Comparison of ENCODE assay signal across 16 cellular contexts in genomic region chr11:69854719-69855118, GRCh38. TPM values are rescaled to one million over a fixed set of nuclear protein-coding genes. Genes with fewer than 3 reads are reported as not detected.
DNase-seq lines count a peak whose midpoint lies in the region; ATAC-seq, FAIRE-seq and TF ChIP-seq lines count a peak whose summit lies in the region.
"Had no signal": no experiment of that assay in that cellular context is flagged by ENCODE, and none has a peak within 500 bp of the region (broad histone marks: within the 10 kb centered on the region; RNA-seq: fewer than 3 reads in every experiment).

No MANE protein-coding gene starts in this region.

- no peaks in the 10 kb centered on the region for H3K27me3 ChIP-seq in PC-9 (ENCODE audit: insufficient read depth, low read depth)
- H3K27me3 ChIP-seq in trophoblast cell (ENCODE audit: insufficient read depth, low read length), result no peaks in the 10 kb centered on the region
- H3K27me3 ChIP-seq in effector memory CD4-positive, alpha-beta T cell (replicated peaks; ENCODE audit: control insufficient read depth, insufficient read depth, low read length, poor library complexity, severe bottlenecking), result peaks cover 7% of the 10 kb centered on the region

- H4K12ac ChIP-seq in trophoblast cell (ENCODE audit: low read depth, low read length), result no peak overlapping the region

- no peak overlapping the region for H4K8ac ChIP-seq in trophoblast cell (ENCODE audit: low read depth, low read length)

- H2BK120ac ChIP-seq in trophoblast cell (ENCODE audit: insufficient read depth, low read length, poor library complexity), result no peak overlapping the region

- H3K9me3 ChIP-seq in PC-9 (ENCODE audit: insufficient read depth, low read depth) (peaks cover 9% of the 10 kb centered on the region), trophoblast cell (ENCODE audit: insufficient read depth, low read depth, low read length) (peaks cover 3% of the 10 kb centered on the region)
- no peaks in the 10 kb centered on the region for H3K9me3 ChIP-seq in effector memory CD4-positive, alpha-beta T cell (ENCODE audit: control insufficient read depth, low read length)

- no TSS peak for BruUV-seq in PC-9 (replicated peaks; lab: Mats Ljungman, UMichigan)

- TF ChIP-seq CTCF in PC-9 (conservative IDR thresholded peaks at IDR 0.05) (no peak), epithelial cell of esophagus (IDR thresholded peaks at IDR 0.05; ENCODE audit: insufficient read depth, low read depth, low read length, missing control alignments) (no peak)

- TF ChIP-seq POLR2A in H54 (IDR thresholded peaks at IDR 0.05; ENCODE audit: low read depth, low read length), result no peak

- no peak for FAIRE-seq in H54 (lab: Jason Lieb, UNC)
- FAIRE-seq: G401.6 had no signal

- DNase-seq in H54 (ENCODE audit: insufficient read length, low spot score) (peak; percentile 35), PC-9 (peak; percentile 60 to 94), epithelial cell of esophagus (ENCODE audit: low read depth) (peak; percentile 78), trophoblast cell (peak; percentile 32 to 68), GF-D8 (lab: John Stamatoyannopoulos, UW) (no peak)
- no peak for DNase-seq in effector memory CD4-positive, alpha-beta T cell
- DNase-seq: activated gamma-delta T cell treated with Interleukin-2 at 50 U/mL for 16 hours; CD4-positive, alpha-beta T cell; endodermal cell; naive B cell; NCI-H1105 treated with DMSO at 0.1 percent for 48 hours; stimulated activated CD4-positive, alpha-beta T cell treated with anti-CD3 and anti-CD28 coated beads, Interleukin-1b, Interleukin-23, amount 100 ng/mL, for 48 hours had no signal

- H3K4me3 ChIP-seq in PC-9, result no peak overlapping the region
- no peak overlapping the region for H3K4me3 ChIP-seq in epithelial cell of esophagus (ENCODE audit: low read length)
- H3K4me3 ChIP-seq in trophoblast cell (ENCODE audit: low read depth, low read length), result no peak overlapping the region
- H3K4me3 ChIP-seq in effector memory CD4-positive, alpha-beta T cell (ENCODE audit: insufficient read depth, low read depth, low read length, poor library complexity, severe bottlenecking), result no peak overlapping the region

- H3K36me3 ChIP-seq in PC-9 (ENCODE audit: low read depth) (peaks cover 3% of the 10 kb centered on the region; the same call in 1 of the 2 replicates), trophoblast cell (ENCODE audit: control insufficient read depth in 1 of 2, insufficient read depth in 2 of 2, low read length in 2 of 2) (no peaks in the 10 kb centered on the region)
- H3K36me3 ChIP-seq in effector memory CD4-positive, alpha-beta T cell (ENCODE audit: control insufficient read depth, insufficient read depth, low read length), result no peaks in the 10 kb centered on the region

- ATAC-seq in HG03045 (IDR thresholded peaks at IDR 0.05; ENCODE audit: unreplicated experiment), result no peak

- H3K9ac ChIP-seq in trophoblast cell (ENCODE audit: low read length), result no peak overlapping the region

- no peaks in the 10 kb centered on the region for H3K79me2 ChIP-seq in PC-9 (ENCODE audit: low read depth)
- H3K79me2 ChIP-seq in trophoblast cell (ENCODE audit: control insufficient read depth, insufficient read depth, low read length, poor library complexity), result no peaks in the 10 kb centered on the region

- no CpG with 5 or more reads among the region's 2 CpGs for WGBS in trophoblast cell (ENCODE audit: extremely low coverage, insufficient coverage, insufficient read length)

- H3F3A ChIP-seq in PC-9 (ENCODE audit: insufficient read depth, low read depth), result peaks cover 19% of the 10 kb centered on the region

- H4K20me1 ChIP-seq in PC-9 (ENCODE audit: insufficient read depth), result no peaks in the 10 kb centered on the region

- H3K4me2 ChIP-seq in PC-9, result peak overlapping the region; percentile 24
- no peak overlapping the region for H3K4me2 ChIP-seq in trophoblast cell (ENCODE audit: low read length)

- CTCF ChIA-PET in PC-9 (lab: Charles Lee), result no interaction called here

- H2AFZ ChIP-seq in PC-9, result peak overlapping the region; percentile 35; the same call in 1 of the 2 replicates
- no peak overlapping the region for H2AFZ ChIP-seq in trophoblast cell (ENCODE audit: insufficient read depth, low read length, poor library complexity)

- H3K4me1 ChIP-seq in PC-9 (replicated peaks; ENCODE audit: insufficient read depth), result peaks cover 17% of the 10 kb centered on the region
- H3K4me1 ChIP-seq in trophoblast cell (ENCODE audit: control insufficient read depth in 1 of 2, insufficient read depth in 2 of 2, low read length in 2 of 2), result no peaks in the 10 kb centered on the region
- no peaks in the 10 kb centered on the region for H3K4me1 ChIP-seq in effector memory CD4-positive, alpha-beta T cell (ENCODE audit: control insufficient read depth, insufficient read depth, low read length, poor library complexity, severe bottlenecking)

- no peak overlapping the region for H4K91ac ChIP-seq in trophoblast cell (ENCODE audit: low read depth, low read length)

- peak overlapping the region; percentile 72 for H3K27ac ChIP-seq in PC-9
- no peak overlapping the region for H3K27ac ChIP-seq in trophoblast cell (ENCODE audit: low read depth, low read length)
- H3K27ac ChIP-seq in effector memory CD4-positive, alpha-beta T cell (ENCODE audit: insufficient read depth, low read length, poor library complexity, severe bottlenecking), result no peak overlapping the region
- H3K27ac ChIP-seq: VCaP had no signal

- H3K18ac ChIP-seq in trophoblast cell (ENCODE audit: low read length), result no peak overlapping the region

- no peak overlapping the region for H2AK5ac ChIP-seq in trophoblast cell (ENCODE audit: low read length)

- no peak overlapping the region for H3K23ac ChIP-seq in trophoblast cell (ENCODE audit: low read length)

- no peak overlapping the region for H3K4ac ChIP-seq in trophoblast cell (ENCODE audit: low read depth, low read length)

- no peak overlapping the region for H2BK5ac ChIP-seq in trophoblast cell (ENCODE audit: low read depth, low read length, poor library complexity)

- no peaks in the 10 kb centered on the region for H3K79me1 ChIP-seq in trophoblast cell (ENCODE audit: low read length)

- POLR2A ChIA-PET in PC-9 (lab: Charles Lee; ENCODE audit: unreplicated experiment), result no interaction called here

- H3K9me2 ChIP-seq in PC-9 (ENCODE audit: insufficient read depth), result no peaks in the 10 kb centered on the region

- intact Hi-C loops in PC-9 (cut with micrococcal nuclease; ENCODE audit: unreplicated experiment), result no loop called here

- H3K14ac ChIP-seq in trophoblast cell (ENCODE audit: low read length), result no peak overlapping the region

- H2BK12ac ChIP-seq in trophoblast cell (ENCODE audit: low read length), result no peak overlapping the region

RNA-seq across cellular contexts. Expression of gene FGF3, which starts 35.5 kb away (rescaled TPM):
- not detected in 2 replicates for total RNA-seq in PC-9 (2021)
- not detected in 2 replicates for polyA plus RNA-seq in trophoblast cell (2013)
- total RNA-seq: CD4-positive, alpha-beta T cell; endodermal cell had no signal
- polyA plus RNA-seq: IgD-negative memory B cell had no signal

Comparison
In these comparisons a context has a peak if more than half of its experiments do, and no peak if none do; other contexts are left out.
1. DNase-seq: peak in H54 (single experiment), PC-9 (2 of 2), epithelial cell of esophagus (single experiment) and trophoblast cell (2 of 2); none in GF-D8 (single experiment) and effector memory CD4-positive, alpha-beta T cell (0 of 3).